26 cellular contexts compared by ENCODE assay signal in genomic region chr7:31724696-31725095, GRCh38. TPM values are rescaled to one million over a fixed set of nuclear protein-coding genes. Genes with fewer than 3 reads are reported as not detected.
"Had no signal": no experiment of that assay in that cellular context is flagged by ENCODE, and none has a peak within 500 bp of the region (broad histone marks: within the 10 kb centered on the region; RNA-seq: fewer than 3 reads in every experiment).

No MANE protein-coding gene starts in this region.

- H3K9ac ChIP-seq: neural progenitor cell had no signal

- H3K4me3 Mint-ChIP-seq: activated naive CD8-positive, alpha-beta T cell treated with anti-CD3 and anti-CD28 coated beads for 36 hours; mesothelial cell of epicardium; naive thymus-derived CD8-positive, alpha-beta T cell; neural progenitor cell; stimulated activated memory B cell treated with anti-CD40 and anti-IgM and Interleukin-4, amounts not matched to agents 10 μg/mL and 1 μg/mL and 100 μg/mL, for 72 hours had no signal

- H3K4me2 ChIP-seq: neural progenitor cell had no signal

- H3K36me3 Mint-ChIP-seq: activated naive CD8-positive, alpha-beta T cell treated with anti-CD3 and anti-CD28 coated beads for 36 hours; mesothelial cell of epicardium; naive thymus-derived CD8-positive, alpha-beta T cell; neural progenitor cell; stimulated activated memory B cell treated with anti-CD40 and anti-IgM and Interleukin-4, amounts not matched to agents 10 μg/mL and 1 μg/mL and 100 μg/mL, for 72 hours had no signal

- H3K9me3 Mint-ChIP-seq: activated naive CD8-positive, alpha-beta T cell treated with anti-CD3 and anti-CD28 coated beads for 36 hours; mesothelial cell of epicardium; stimulated activated memory B cell treated with anti-CD40 and anti-IgM and Interleukin-4, amounts not matched to agents 10 μg/mL and 1 μg/mL and 100 μg/mL, for 72 hours had no signal

- H3K27ac Mint-ChIP-seq: activated naive CD8-positive, alpha-beta T cell treated with anti-CD3 and anti-CD28 coated beads for 36 hours; mesothelial cell of epicardium; naive thymus-derived CD8-positive, alpha-beta T cell; neural progenitor cell; stimulated activated memory B cell treated with anti-CD40 and anti-IgM and Interleukin-4, amounts not matched to agents 10 μg/mL and 1 μg/mL and 100 μg/mL, for 72 hours had no signal

- H2AFZ ChIP-seq: neural progenitor cell had no signal

- H3K36me3 ChIP-seq: cardiac muscle cell, gastrocnemius medialis, left ventricle myocardium inferior, neural progenitor cell, stomach, suprapubic skin, transverse colon, vagina had no signal

- H3K4me1 ChIP-seq: gastrocnemius medialis, left ventricle myocardium inferior, neural progenitor cell, stomach, suprapubic skin, transverse colon, vagina had no signal

- H3K27me3 ChIP-seq: cardiac muscle cell, gastrocnemius medialis, neural progenitor cell, stomach, suprapubic skin, transverse colon, vagina had no signal

- H3K4me1 Mint-ChIP-seq: activated naive CD8-positive, alpha-beta T cell treated with anti-CD3 and anti-CD28 coated beads for 36 hours; mesothelial cell of epicardium; naive thymus-derived CD8-positive, alpha-beta T cell; stimulated activated memory B cell treated with anti-CD40 and anti-IgM and Interleukin-4, amounts not matched to agents 10 μg/mL and 1 μg/mL and 100 μg/mL, for 72 hours had no signal

- H3K27me3 Mint-ChIP-seq: activated naive CD8-positive, alpha-beta T cell treated with anti-CD3 and anti-CD28 coated beads for 36 hours; naive thymus-derived CD8-positive, alpha-beta T cell; stimulated activated memory B cell treated with anti-CD40 and anti-IgM and Interleukin-4, amounts not matched to agents 10 μg/mL and 1 μg/mL and 100 μg/mL, for 72 hours had no signal

- H3K27ac ChIP-seq: cardiac muscle cell, gastrocnemius medialis, left ventricle myocardium inferior, neural progenitor cell, stomach, suprapubic skin, transverse colon, vagina had no signal

- ATAC-seq: gastrocnemius medialis; naive thymus-derived CD8-positive, alpha-beta T cell; sciatic nerve; stimulated activated memory B cell treated with anti-CD40 and anti-IgM and Interleukin-4, amounts not matched to agents 10 μg/mL and 1 μg/mL and 100 μg/mL, for 72 hours had no signal

- DNase-seq: activated CD4-positive, alpha-beta T cell treated with anti-CD3 and anti-CD28 coated beads for 1 hour; activated CD4-positive, alpha-beta T cell treated with anti-CD3 and anti-CD28 coated beads, Interleukin-2, amount 50 U/mL, for 4 hours; activated naive CD4-positive, alpha-beta T cell treated with Interleukin-2 at 50 U/mL for 16 hours; activated naive CD8-positive, alpha-beta T cell treated with anti-CD3 and anti-CD28 coated beads for 36 hours; activated T-cell treated with anti-CD3 and anti-CD28 coated beads, Interleukin-2, amount 50 U/mL, for 48 hours; cortex of kidney; gastrocnemius medialis; hippocampal formation; left ventricle myocardium inferior; naive thymus-derived CD8-positive, alpha-beta T cell; posterior cingulate gyrus; small intestine; stomach; T-helper 9 cell; transverse colon had no signal

- H3K4me3 ChIP-seq: cardiac muscle cell, gastrocnemius medialis, left ventricle myocardium inferior, neural progenitor cell, stomach, suprapubic skin, transverse colon, vagina had no signal

- H3K9me3 ChIP-seq: gastrocnemius medialis, left ventricle myocardium inferior, stomach, suprapubic skin, transverse colon, vagina had no signal

RNA-seq across cellular contexts. Expression of gene PPP1R17, which starts 37.7 kb away (rescaled TPM):
- total RNA-seq: activated CD8-positive, alpha-beta memory T cell treated with anti-CD3 and anti-CD28 coated beads for 36 hours; activated naive CD8-positive, alpha-beta T cell treated with anti-CD3 and anti-CD28 coated beads for 36 hours; cardiac muscle cell; gastrocnemius medialis; left ventricle myocardium inferior; lung microvascular endothelial cell; mesothelial cell of epicardium; naive thymus-derived CD8-positive, alpha-beta T cell; omental fat pad; sciatic nerve; stomach; suprapubic skin; transverse colon; vagina had no signal
- polyA plus RNA-seq: cardiac muscle cell; esophagus; naive thymus-derived CD8-positive, alpha-beta T cell; small intestine; stomach had no signal
